Comparison of ENCODE assay signal across 8 cellular contexts in the genomic region with DNA sequence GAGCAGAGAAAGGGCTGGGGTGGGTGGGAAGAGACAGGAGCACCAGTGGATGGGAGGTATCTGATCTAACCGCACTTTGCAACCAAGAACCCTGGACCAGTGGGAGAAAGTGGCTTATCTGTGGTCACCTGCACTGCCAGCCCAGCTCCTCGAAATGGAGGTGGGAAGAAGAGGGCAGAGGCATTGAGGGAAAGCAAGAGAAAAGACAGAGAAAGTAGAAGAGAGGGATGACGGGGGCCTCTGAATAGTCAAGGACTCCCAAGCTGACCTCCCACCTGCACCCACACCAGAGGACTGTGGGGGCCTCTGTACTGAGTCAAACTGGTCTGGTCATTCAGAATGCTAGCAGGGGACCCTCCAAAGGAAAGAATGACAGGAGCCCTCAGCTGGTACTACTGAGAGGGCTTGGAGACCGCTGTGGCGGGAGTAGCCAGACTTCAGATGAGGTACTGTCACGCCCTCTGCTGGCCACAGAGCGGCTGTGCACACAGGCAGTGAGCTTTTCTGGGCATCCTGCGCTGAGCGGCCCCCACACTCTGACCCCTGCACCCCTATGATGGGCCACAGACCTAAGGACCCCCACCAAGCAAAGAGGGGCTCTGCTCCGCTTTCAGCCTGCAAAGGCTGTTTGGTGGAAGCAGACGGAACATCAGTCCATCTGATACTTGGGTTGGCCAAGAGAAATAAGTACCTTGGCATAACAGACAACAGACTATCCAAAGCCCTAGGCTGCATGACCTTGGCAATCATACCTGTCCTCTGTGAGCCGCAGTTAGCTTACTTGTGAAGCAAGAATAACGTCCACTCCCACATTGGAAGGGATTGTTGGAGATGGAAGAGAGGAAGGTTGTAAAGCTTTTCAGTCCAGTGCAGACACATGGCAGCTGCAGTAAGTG.
DNase-seq lines count a peak whose midpoint lies in the region; ATAC-seq and TF ChIP-seq lines count a peak whose summit lies in the region.

No MANE protein-coding gene starts in this region.

- 24 to 32% (median 28%) methylated on average over 13 of the region's 13 CpGs for WGBS in psoas muscle, 3 donors

- TF ChIP-seq CTCF in psoas muscle (IDR thresholded peaks at IDR 0.05) (peak; percentile 93), uterus (IDR thresholded peaks at IDR 0.05) (peak; percentile 87 to 91 (median 88))

- H3K4me3 Mint-ChIP-seq in activated naive CD8-positive, alpha-beta T cell treated with anti-CD3 and anti-CD28 coated beads, Interleukin-2, amount 10 ng/mL, durations not matched to agents 7 days and 5 days = no peak overlapping the region

- H3K27me3 ChIP-seq in psoas muscle (ENCODE audit: insufficient read depth in 3 of 3, low read length in 2 of 3) = peaks cover 0 to 2% (median 0%) of the 10 kb centered on the region in 3 donors
- no peaks in the 10 kb centered on the region for H3K27me3 ChIP-seq in uterus

- in situ Hi-C loops in KBM-7 (cut with MboI; ENCODE audit: low pct_unique_long_range_greater_than_20kb, low sequenced_read_pairs) = no loop called here

- peak; percentile 98 for ATAC-seq in SK-N-SH treated with all-trans-retinoic acid at 6 μM for 48 hours
- ATAC-seq in activated naive CD8-positive, alpha-beta T cell treated with anti-CD3 and anti-CD28 coated beads, Interleukin-2, amount 10 ng/mL, durations not matched to agents 7 days and 5 days (ENCODE audit: low read depth) = peak; percentile 60
- ATAC-seq in psoas muscle = peak; percentile 84 to 89 (median 88)
- no peak for ATAC-seq in GM18502 (IDR thresholded peaks at IDR 0.05; ENCODE audit: poor library complexity, unreplicated experiment)

- peaks cover 4% of the 10 kb centered on the region for H3K27me3 Mint-ChIP-seq in activated naive CD8-positive, alpha-beta T cell treated with anti-CD3 and anti-CD28 coated beads, Interleukin-2, amount 10 ng/mL, durations not matched to agents 7 days and 5 days

- DNase-seq in GM03348 (ENCODE audit: low spot score) (peak; percentile 90), KBM-7 (peak; percentile 49), cardiac septum (ENCODE audit: low spot score) (peak; percentile 81), psoas muscle (peak; percentile 70 to 87), uterus (peak; percentile 69 to 72)
- DNase-seq in activated naive CD8-positive, alpha-beta T cell treated with anti-CD3 and anti-CD28 coated beads, Interleukin-2, amount 10 ng/mL, durations not matched to agents 7 days and 5 days = peak; percentile 73

- H3K36me3 Mint-ChIP-seq in activated naive CD8-positive, alpha-beta T cell treated with anti-CD3 and anti-CD28 coated beads, Interleukin-2, amount 10 ng/mL, durations not matched to agents 7 days and 5 days = no peaks in the 10 kb centered on the region

- H3K4me1 Mint-ChIP-seq in activated naive CD8-positive, alpha-beta T cell treated with anti-CD3 and anti-CD28 coated beads, Interleukin-2, amount 10 ng/mL, durations not matched to agents 7 days and 5 days = no peaks in the 10 kb centered on the region

- H3K27ac ChIP-seq in psoas muscle (no peak overlapping the region), uterus (no peak overlapping the region)

- H3K4me1 ChIP-seq in psoas muscle = peaks cover 18% of the 10 kb centered on the region
- peaks cover 5 to 6% of the 10 kb centered on the region in 2 donors for H3K4me1 ChIP-seq in uterus

- no peak overlapping the region for H3K27ac Mint-ChIP-seq in activated naive CD8-positive, alpha-beta T cell treated with anti-CD3 and anti-CD28 coated beads, Interleukin-2, amount 10 ng/mL, durations not matched to agents 7 days and 5 days

- no peaks in the 10 kb centered on the region for H3K9me3 ChIP-seq in psoas muscle
- H3K9me3 ChIP-seq in uterus = no peaks in the 10 kb centered on the region

- H3K36me3 ChIP-seq in psoas muscle (ENCODE audit: insufficient read depth in 1 of 2, low read depth in 1 of 2) (peaks cover 0 to 2% of the 10 kb centered on the region in 2 donors), uterus (no peaks in the 10 kb centered on the region)

- H3K9me3 Mint-ChIP-seq in activated naive CD8-positive, alpha-beta T cell treated with anti-CD3 and anti-CD28 coated beads, Interleukin-2, amount 10 ng/mL, durations not matched to agents 7 days and 5 days = no peaks in the 10 kb centered on the region

- H3K4me3 ChIP-seq in psoas muscle (no peak overlapping the region), uterus (no peak overlapping the region)

- TF ChIP-seq POLR2A in uterus (IDR thresholded peaks at IDR 0.05) = no peak

- intact Hi-C loops in cardiac septum (cut with DNase I) (loop anchor here (2.0 to 10.0 kb wide), 6 partner anchors 112 to 400 kb away; a partner anchor contains a TSS), psoas muscle (cut with DNase I) (loop anchor here (2.0 to 10.0 kb wide), 4 partner anchors 128 to 267 kb away; no protein-coding TSS in a partner anchor), uterus (cut with DNase I; ENCODE audit: low total_unique reads) (loop anchor here (10.0 kb wide), 1 partner anchor 130 kb away; no protein-coding TSS in a partner anchor)

- POLR2A ChIA-PET in activated naive CD8-positive, alpha-beta T cell treated with anti-CD3 and anti-CD28 coated beads, Interleukin-2, amount 10 ng/mL, durations not matched to agents 7 days and 5 days (lab: Charles Lee) = no interaction called here

TF ChIP-seq in SK-N-SH treated with all-trans-retinoic acid at 6 μM for 48 hours, 23 proteins besides CTCF, POLR2A, EP300 and RAD21:
- TF ChIP-seq TCF4 (CRISPR knock-in tag; IDR thresholded peaks at IDR 0.05; ENCODE audit: borderline replicate concordance) = no peak
